In genomic region chr3:44398853-44399252, GRCh38 we compare ENCODE assay signal across 41 cellular contexts.
"Had no signal": no experiment of that assay in that cellular context is flagged by ENCODE, and none has a peak within 500 bp of the region (broad histone marks: within the 10 kb centered on the region; RNA-seq: fewer than 3 reads in every experiment).

No MANE protein-coding gene starts in this region.

- H3K27me3 Mint-ChIP-seq: activated naive CD4-positive, alpha-beta T cell treated with anti-CD3 and anti-CD28 coated beads, Interleukin-2, amount 10 ng/mL, durations not matched to agents 7 days and 5 days; activated naive CD4-positive, alpha-beta T cell treated with anti-CD3 and anti-CD28 coated beads, Interleukin-2, amount 50 U/mL, for 24 hours; activated naive CD8-positive, alpha-beta T cell; activated naive CD8-positive, alpha-beta T cell treated with anti-CD3 and anti-CD28 coated beads for 36 hours; activated naive CD8-positive, alpha-beta T cell treated with anti-CD3 and anti-CD28 coated beads, Interleukin-2, amount 10 ng/mL, durations not matched to agents 7 days and 5 days; activated naive CD8-positive, alpha-beta T cell treated with anti-CD3 and anti-CD28 coated beads, Interleukin-2, amount 50 U/mL, for 24 hours; activated T-cell treated with anti-CD3 and anti-CD28 coated beads, Interleukin-2, amount 50 U/mL, for 24 hours; activated T-helper 17 cell treated with anti-CD3 and anti-CD28 coated beads, Interleukin-2, amount 50 U/mL, for 72 hours; brain; central memory CD8-positive, alpha-beta T cell had no signal

- DNase-seq: activated CD8-positive, alpha-beta memory T cell treated with anti-CD3 and anti-CD28 coated beads, Interleukin-2, amount 50 U/mL, for 48 hours; activated effector memory CD4-positive, alpha-beta T cell treated with anti-CD3 and anti-CD28 coated beads, Interleukin-2, amount 50 U/mL, for 16 hours; activated effector memory CD4-positive, alpha-beta T cell treated with Interleukin-2 at 50 U/mL for 16 hours; activated gamma-delta T cell; activated gamma-delta T cell treated with Interleukin-2 at 50 U/mL for 16 hours; activated naive CD4-positive, alpha-beta T cell; activated naive CD4-positive, alpha-beta T cell treated with anti-CD3 and anti-CD28 coated beads for 36 hours; activated naive CD4-positive, alpha-beta T cell treated with anti-CD3 and anti-CD28 coated beads, Interleukin-2, amount 10 ng/mL, durations not matched to agents 7 days and 5 days; activated naive CD4-positive, alpha-beta T cell treated with anti-CD3 and anti-CD28 coated beads, Interleukin-2, amount 50 U/mL, for 16 hours; activated naive CD4-positive, alpha-beta T cell treated with Interleukin-2 at 50 U/mL for 16 hours; activated naive CD8-positive, alpha-beta T cell treated with anti-CD3 and anti-CD28 coated beads for 36 hours; activated naive CD8-positive, alpha-beta T cell treated with anti-CD3 and anti-CD28 coated beads, Interleukin-2, amount 10 ng/mL, durations not matched to agents 7 days and 5 days; activated naive CD8-positive, alpha-beta T cell treated with anti-CD3 and anti-CD28 coated beads, Interleukin-2, amount 50 U/mL, for 24 hours; activated T-cell treated with anti-CD3 and anti-CD28 coated beads for 4 hours; activated T-cell treated with anti-CD3 and anti-CD28 coated beads, Interleukin-2, amount 50 U/mL, for 1 hour; activated T-cell treated with anti-CD3 and anti-CD28 coated beads, Interleukin-2, amount 50 U/mL, for 24 hours; activated T-cell treated with anti-CD3 and anti-CD28 coated beads, Interleukin-2, amount 50 U/mL, for 4 hours; activated T-cell treated with anti-CD3 and anti-CD28 coated beads, Interleukin-2, amount 50 U/mL, for 48 hours; activated T-cell treated with anti-CD3 and anti-CD28 coated beads, Interleukin-2, amount 50 U/mL, for 72 hours; adrenal gland; amniotic stem cell; amygdala; anterior cingulate cortex; aorta; body of pancreas; brain microvascular endothelial cell; caudate nucleus; central memory CD4-positive, alpha-beta T cell had no signal

- H3K9me3 Mint-ChIP-seq: activated naive CD4-positive, alpha-beta T cell treated with anti-CD3 and anti-CD28 coated beads for 36 hours; activated naive CD4-positive, alpha-beta T cell treated with anti-CD3 and anti-CD28 coated beads, Interleukin-2, amount 10 ng/mL, durations not matched to agents 7 days and 5 days; activated naive CD4-positive, alpha-beta T cell treated with anti-CD3 and anti-CD28 coated beads, Interleukin-2, amount 50 U/mL, for 24 hours; activated naive CD4-positive, alpha-beta T cell treated with anti-CD3 and anti-CD28 coated beads, Interleukin-2, amount 50 U/mL, for 72 hours; activated naive CD8-positive, alpha-beta T cell treated with anti-CD3 and anti-CD28 coated beads for 36 hours; activated naive CD8-positive, alpha-beta T cell treated with anti-CD3 and anti-CD28 coated beads, Interleukin-2, amount 10 ng/mL, durations not matched to agents 7 days and 5 days; activated naive CD8-positive, alpha-beta T cell treated with anti-CD3 and anti-CD28 coated beads, Interleukin-2, amount 50 U/mL, for 24 hours; activated T-cell treated with anti-CD3 and anti-CD28 coated beads, Interleukin-2, amount 50 U/mL, for 24 hours; activated T-cell treated with anti-CD3 and anti-CD28 coated beads, Interleukin-2, amount 50 U/mL, for 4 hours; activated T-cell treated with anti-CD3 and anti-CD28 coated beads, Interleukin-2, amount 50 U/mL, for 72 hours; activated T-helper 1 cell treated with anti-CD3 and anti-CD28 coated beads, Interleukin-12 subunit alpha, Interleukin-12 subunit beta, Interleukin-2, Interleukin-4 antibody, amounts not matched to agents 30 ng/mL and 10 ng/mL and 1 ng/mL, durations not matched to agents 14 hours and 24 hours and 36 hours; activated T-helper 17 cell treated with anti-CD3 and anti-CD28 coated beads, Interleukin-2, amount 50 U/mL, for 72 hours; activated T-helper 2 cell treated with anti-CD3 and anti-CD28 coated beads, Interferon-gamma antibody, Interleukin-2, Interleukin-4, amounts not matched to agents 10 μg/mL and 5 μg/mL and 100 μg/mL, durations not matched to agents 14 hours and 24 hours and 36 hours; brain; central memory CD8-positive, alpha-beta T cell had no signal

- H3K27me3 ChIP-seq: adrenal gland, ascending aorta, body of pancreas, brain microvascular endothelial cell, breast epithelium, cardiac muscle cell had no signal

- H3K4me3 ChIP-seq: adrenal gland, ascending aorta, body of pancreas, breast epithelium, cardiac muscle cell had no signal

- H3K27ac ChIP-seq: adrenal gland, ascending aorta, body of pancreas, brain microvascular endothelial cell, breast epithelium had no signal

- H3K36me3 ChIP-seq: brain microvascular endothelial cell, cardiac muscle cell had no signal

- H3K9me3 ChIP-seq: adrenal gland, ascending aorta, body of pancreas, breast epithelium had no signal

- H3K4me1 ChIP-seq: adrenal gland, ascending aorta, body of pancreas, breast epithelium had no signal

- H3K4me3 Mint-ChIP-seq: activated naive CD4-positive, alpha-beta T cell treated with anti-CD3 and anti-CD28 coated beads for 36 hours; activated naive CD4-positive, alpha-beta T cell treated with anti-CD3 and anti-CD28 coated beads, Interleukin-2, amount 10 ng/mL, durations not matched to agents 7 days and 5 days; activated naive CD4-positive, alpha-beta T cell treated with anti-CD3 and anti-CD28 coated beads, Interleukin-2, amount 50 U/mL, for 24 hours; activated naive CD8-positive, alpha-beta T cell; activated naive CD8-positive, alpha-beta T cell treated with anti-CD3 and anti-CD28 coated beads for 36 hours; activated naive CD8-positive, alpha-beta T cell treated with anti-CD3 and anti-CD28 coated beads, Interleukin-2, amount 10 ng/mL, durations not matched to agents 7 days and 5 days; activated naive CD8-positive, alpha-beta T cell treated with anti-CD3 and anti-CD28 coated beads, Interleukin-2, amount 50 U/mL, for 24 hours; activated T-cell treated with anti-CD3 and anti-CD28 coated beads, Interleukin-2, amount 50 U/mL, for 24 hours; activated T-cell treated with anti-CD3 and anti-CD28 coated beads, Interleukin-2, amount 50 U/mL, for 4 hours; activated T-cell treated with anti-CD3 and anti-CD28 coated beads, Interleukin-2, amount 50 U/mL, for 72 hours; activated T-helper 1 cell treated with anti-CD3 and anti-CD28 coated beads, Interleukin-12 subunit alpha, Interleukin-12 subunit beta, Interleukin-2, Interleukin-4 antibody, amounts not matched to agents 30 ng/mL and 10 ng/mL and 1 ng/mL, durations not matched to agents 14 hours and 24 hours and 36 hours; activated T-helper 17 cell treated with anti-CD3 and anti-CD28 coated beads, Interleukin-2, amount 50 U/mL, for 72 hours; brain; central memory CD8-positive, alpha-beta T cell had no signal

- H3K27ac Mint-ChIP-seq: activated naive CD4-positive, alpha-beta T cell treated with anti-CD3 and anti-CD28 coated beads for 36 hours; activated naive CD4-positive, alpha-beta T cell treated with anti-CD3 and anti-CD28 coated beads, Interleukin-2, amount 10 ng/mL, durations not matched to agents 7 days and 5 days; activated naive CD4-positive, alpha-beta T cell treated with anti-CD3 and anti-CD28 coated beads, Interleukin-2, amount 50 U/mL, for 24 hours; activated naive CD4-positive, alpha-beta T cell treated with anti-CD3 and anti-CD28 coated beads, Interleukin-2, amount 50 U/mL, for 72 hours; activated naive CD8-positive, alpha-beta T cell; activated naive CD8-positive, alpha-beta T cell treated with anti-CD3 and anti-CD28 coated beads for 36 hours; activated naive CD8-positive, alpha-beta T cell treated with anti-CD3 and anti-CD28 coated beads, Interleukin-2, amount 10 ng/mL, durations not matched to agents 7 days and 5 days; activated naive CD8-positive, alpha-beta T cell treated with anti-CD3 and anti-CD28 coated beads, Interleukin-2, amount 50 U/mL, for 24 hours; activated T-cell treated with anti-CD3 and anti-CD28 coated beads, Interleukin-2, amount 50 U/mL, for 24 hours; activated T-cell treated with anti-CD3 and anti-CD28 coated beads, Interleukin-2, amount 50 U/mL, for 72 hours; activated T-helper 1 cell treated with anti-CD3 and anti-CD28 coated beads, Interleukin-12 subunit alpha, Interleukin-12 subunit beta, Interleukin-2, Interleukin-4 antibody, amounts not matched to agents 30 ng/mL and 10 ng/mL and 1 ng/mL, durations not matched to agents 14 hours and 24 hours and 36 hours; activated T-helper 17 cell treated with anti-CD3 and anti-CD28 coated beads, Interleukin-2, amount 50 U/mL, for 72 hours; activated T-helper 2 cell treated with anti-CD3 and anti-CD28 coated beads, Interferon-gamma antibody, Interleukin-2, Interleukin-4, amounts not matched to agents 10 μg/mL and 5 μg/mL and 100 μg/mL, durations not matched to agents 14 hours and 24 hours and 36 hours; brain had no signal

- ATAC-seq: activated naive CD4-positive, alpha-beta T cell treated with anti-CD3 and anti-CD28 coated beads, Interleukin-2, amount 50 U/mL, for 72 hours; activated naive CD8-positive, alpha-beta T cell treated with anti-CD3 and anti-CD28 coated beads, Interleukin-2, amount 50 U/mL, for 24 hours; activated T-cell treated with anti-CD3 and anti-CD28 coated beads, Interleukin-2, amount 50 U/mL, for 4 hours; activated T-cell treated with anti-CD3 and anti-CD28 coated beads, Interleukin-2, amount 50 U/mL, for 72 hours; activated T-helper 17 cell treated with anti-CD3 and anti-CD28 coated beads, Interleukin-2, amount 50 U/mL, for 72 hours; body of pancreas had no signal

- H3K4me1 Mint-ChIP-seq: activated naive CD4-positive, alpha-beta T cell treated with anti-CD3 and anti-CD28 coated beads, Interleukin-2, amount 10 ng/mL, durations not matched to agents 7 days and 5 days; activated naive CD4-positive, alpha-beta T cell treated with anti-CD3 and anti-CD28 coated beads, Interleukin-2, amount 50 U/mL, for 24 hours; activated naive CD8-positive, alpha-beta T cell treated with anti-CD3 and anti-CD28 coated beads for 36 hours; activated naive CD8-positive, alpha-beta T cell treated with anti-CD3 and anti-CD28 coated beads, Interleukin-2, amount 10 ng/mL, durations not matched to agents 7 days and 5 days; activated naive CD8-positive, alpha-beta T cell treated with anti-CD3 and anti-CD28 coated beads, Interleukin-2, amount 50 U/mL, for 24 hours; central memory CD8-positive, alpha-beta T cell had no signal

- FAIRE-seq: astrocyte, bronchial epithelial cell had no signal
